1 cellular context compared by ENCODE assay signal in the genomic region with DNA sequence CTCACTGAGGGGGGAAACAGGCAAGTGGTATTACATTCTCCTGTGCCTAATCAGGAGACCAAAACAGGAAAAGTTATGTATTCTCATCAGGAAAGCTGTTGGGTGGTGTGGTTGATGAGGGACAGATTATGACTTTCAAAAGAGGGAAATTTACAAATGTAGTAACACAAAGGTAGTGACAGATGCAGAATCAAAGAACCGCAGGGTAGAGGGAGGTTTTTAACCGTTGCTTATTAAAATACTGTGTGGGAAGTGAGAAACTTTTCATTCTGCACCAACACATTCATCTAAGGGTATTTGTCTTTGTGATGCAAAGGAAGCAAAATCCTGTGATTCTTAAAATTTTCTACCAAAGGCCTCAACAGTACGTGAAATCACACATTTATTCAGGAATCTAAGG.
TF ChIP-seq lines count a peak whose summit lies in the region.

No MANE protein-coding gene starts in this region.

TF ChIP-seq in K562, 482 proteins besides CTCF, POLR2A, EP300 and RAD21 (continued from another document):
- TF ChIP-seq, protein P1, sequence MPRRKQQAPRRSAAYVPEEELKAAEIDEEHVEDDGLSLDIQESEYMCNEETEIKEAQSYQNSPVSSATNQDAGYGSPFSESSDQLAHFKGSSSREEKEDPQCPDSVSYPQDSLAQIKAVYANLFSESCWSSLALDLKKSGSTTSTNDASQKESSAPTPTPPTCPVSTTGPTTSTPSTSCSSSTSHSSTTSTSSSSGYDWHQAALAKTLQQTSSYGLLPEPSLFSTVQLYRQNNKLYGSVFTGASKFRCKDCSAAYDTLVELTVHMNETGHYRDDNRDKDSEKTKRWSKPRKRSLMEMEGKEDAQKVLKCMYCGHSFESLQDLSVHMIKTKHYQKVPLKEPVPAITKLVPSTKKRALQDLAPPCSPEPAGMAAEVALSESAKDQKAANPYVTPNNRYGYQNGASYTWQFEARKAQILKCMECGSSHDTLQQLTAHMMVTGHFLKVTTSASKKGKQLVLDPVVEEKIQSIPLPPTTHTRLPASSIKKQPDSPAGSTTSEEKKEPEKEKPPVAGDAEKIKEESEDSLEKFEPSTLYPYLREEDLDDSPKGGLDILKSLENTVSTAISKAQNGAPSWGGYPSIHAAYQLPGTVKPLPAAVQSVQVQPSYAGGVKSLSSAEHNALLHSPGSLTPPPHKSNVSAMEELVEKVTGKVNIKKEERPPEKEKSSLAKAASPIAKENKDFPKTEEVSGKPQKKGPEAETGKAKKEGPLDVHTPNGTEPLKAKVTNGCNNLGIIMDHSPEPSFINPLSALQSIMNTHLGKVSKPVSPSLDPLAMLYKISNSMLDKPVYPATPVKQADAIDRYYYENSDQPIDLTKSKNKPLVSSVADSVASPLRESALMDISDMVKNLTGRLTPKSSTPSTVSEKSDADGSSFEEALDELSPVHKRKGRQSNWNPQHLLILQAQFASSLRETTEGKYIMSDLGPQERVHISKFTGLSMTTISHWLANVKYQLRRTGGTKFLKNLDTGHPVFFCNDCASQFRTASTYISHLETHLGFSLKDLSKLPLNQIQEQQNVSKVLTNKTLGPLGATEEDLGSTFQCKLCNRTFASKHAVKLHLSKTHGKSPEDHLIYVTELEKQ (CRISPR knock-in tag; IDR thresholded peaks at IDR 0.05): no peak
- TF ChIP-seq, protein P2, sequence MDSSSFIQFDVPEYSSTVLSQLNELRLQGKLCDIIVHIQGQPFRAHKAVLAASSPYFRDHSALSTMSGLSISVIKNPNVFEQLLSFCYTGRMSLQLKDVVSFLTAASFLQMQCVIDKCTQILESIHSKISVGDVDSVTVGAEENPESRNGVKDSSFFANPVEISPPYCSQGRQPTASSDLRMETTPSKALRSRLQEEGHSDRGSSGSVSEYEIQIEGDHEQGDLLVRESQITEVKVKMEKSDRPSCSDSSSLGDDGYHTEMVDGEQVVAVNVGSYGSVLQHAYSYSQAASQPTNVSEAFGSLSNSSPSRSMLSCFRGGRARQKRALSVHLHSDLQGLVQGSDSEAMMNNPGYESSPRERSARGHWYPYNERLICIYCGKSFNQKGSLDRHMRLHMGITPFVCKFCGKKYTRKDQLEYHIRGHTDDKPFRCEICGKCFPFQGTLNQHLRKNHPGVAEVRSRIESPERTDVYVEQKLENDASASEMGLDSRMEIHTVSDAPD (CRISPR knock-in tag; IDR thresholded peaks at IDR 0.05): no peak
- TF ChIP-seq, protein P3, sequence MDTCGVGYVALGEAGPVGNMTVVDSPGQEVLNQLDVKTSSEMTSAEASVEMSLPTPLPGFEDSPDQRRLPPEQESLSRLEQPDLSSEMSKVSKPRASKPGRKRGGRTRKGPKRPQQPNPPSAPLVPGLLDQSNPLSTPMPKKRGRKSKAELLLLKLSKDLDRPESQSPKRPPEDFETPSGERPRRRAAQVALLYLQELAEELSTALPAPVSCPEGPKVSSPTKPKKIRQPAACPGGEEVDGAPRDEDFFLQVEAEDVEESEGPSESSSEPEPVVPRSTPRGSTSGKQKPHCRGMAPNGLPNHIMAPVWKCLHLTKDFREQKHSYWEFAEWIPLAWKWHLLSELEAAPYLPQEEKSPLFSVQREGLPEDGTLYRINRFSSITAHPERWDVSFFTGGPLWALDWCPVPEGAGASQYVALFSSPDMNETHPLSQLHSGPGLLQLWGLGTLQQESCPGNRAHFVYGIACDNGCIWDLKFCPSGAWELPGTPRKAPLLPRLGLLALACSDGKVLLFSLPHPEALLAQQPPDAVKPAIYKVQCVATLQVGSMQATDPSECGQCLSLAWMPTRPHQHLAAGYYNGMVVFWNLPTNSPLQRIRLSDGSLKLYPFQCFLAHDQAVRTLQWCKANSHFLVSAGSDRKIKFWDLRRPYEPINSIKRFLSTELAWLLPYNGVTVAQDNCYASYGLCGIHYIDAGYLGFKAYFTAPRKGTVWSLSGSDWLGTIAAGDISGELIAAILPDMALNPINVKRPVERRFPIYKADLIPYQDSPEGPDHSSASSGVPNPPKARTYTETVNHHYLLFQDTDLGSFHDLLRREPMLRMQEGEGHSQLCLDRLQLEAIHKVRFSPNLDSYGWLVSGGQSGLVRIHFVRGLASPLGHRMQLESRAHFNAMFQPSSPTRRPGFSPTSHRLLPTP (IDR thresholded peaks at IDR 0.05; ENCODE audit: borderline replicate concordance, extremely low read depth, insufficient read length): no peak
- no peak for TF ChIP-seq L3MBTL2 (IDR thresholded peaks at IDR 0.05)
- TF ChIP-seq, protein P4, sequence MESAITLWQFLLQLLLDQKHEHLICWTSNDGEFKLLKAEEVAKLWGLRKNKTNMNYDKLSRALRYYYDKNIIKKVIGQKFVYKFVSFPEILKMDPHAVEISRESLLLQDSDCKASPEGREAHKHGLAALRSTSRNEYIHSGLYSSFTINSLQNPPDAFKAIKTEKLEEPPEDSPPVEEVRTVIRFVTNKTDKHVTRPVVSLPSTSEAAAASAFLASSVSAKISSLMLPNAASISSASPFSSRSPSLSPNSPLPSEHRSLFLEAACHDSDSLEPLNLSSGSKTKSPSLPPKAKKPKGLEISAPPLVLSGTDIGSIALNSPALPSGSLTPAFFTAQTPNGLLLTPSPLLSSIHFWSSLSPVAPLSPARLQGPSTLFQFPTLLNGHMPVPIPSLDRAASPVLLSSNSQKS (CRISPR knock-in tag; IDR thresholded peaks at IDR 0.05): no peak
- TF ChIP-seq, protein P5, sequence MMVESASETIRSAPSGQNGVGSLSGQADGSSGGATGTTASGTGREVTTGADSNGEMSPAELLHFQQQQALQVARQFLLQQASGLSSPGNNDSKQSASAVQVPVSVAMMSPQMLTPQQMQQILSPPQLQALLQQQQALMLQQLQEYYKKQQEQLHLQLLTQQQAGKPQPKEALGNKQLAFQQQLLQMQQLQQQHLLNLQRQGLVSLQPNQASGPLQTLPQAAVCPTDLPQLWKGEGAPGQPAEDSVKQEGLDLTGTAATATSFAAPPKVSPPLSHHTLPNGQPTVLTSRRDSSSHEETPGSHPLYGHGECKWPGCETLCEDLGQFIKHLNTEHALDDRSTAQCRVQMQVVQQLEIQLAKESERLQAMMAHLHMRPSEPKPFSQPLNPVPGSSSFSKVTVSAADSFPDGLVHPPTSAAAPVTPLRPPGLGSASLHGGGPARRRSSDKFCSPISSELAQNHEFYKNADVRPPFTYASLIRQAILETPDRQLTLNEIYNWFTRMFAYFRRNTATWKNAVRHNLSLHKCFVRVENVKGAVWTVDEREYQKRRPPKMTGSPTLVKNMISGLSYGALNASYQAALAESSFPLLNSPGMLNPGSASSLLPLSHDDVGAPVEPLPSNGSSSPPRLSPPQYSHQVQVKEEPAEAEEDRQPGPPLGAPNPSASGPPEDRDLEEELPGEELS (CRISPR knock-in tag; IDR thresholded peaks at IDR 0.05; ENCODE audit: borderline replicate concordance): no peak
